Comparison of ENCODE assay signal across 8 cellular contexts in the genomic region with DNA sequence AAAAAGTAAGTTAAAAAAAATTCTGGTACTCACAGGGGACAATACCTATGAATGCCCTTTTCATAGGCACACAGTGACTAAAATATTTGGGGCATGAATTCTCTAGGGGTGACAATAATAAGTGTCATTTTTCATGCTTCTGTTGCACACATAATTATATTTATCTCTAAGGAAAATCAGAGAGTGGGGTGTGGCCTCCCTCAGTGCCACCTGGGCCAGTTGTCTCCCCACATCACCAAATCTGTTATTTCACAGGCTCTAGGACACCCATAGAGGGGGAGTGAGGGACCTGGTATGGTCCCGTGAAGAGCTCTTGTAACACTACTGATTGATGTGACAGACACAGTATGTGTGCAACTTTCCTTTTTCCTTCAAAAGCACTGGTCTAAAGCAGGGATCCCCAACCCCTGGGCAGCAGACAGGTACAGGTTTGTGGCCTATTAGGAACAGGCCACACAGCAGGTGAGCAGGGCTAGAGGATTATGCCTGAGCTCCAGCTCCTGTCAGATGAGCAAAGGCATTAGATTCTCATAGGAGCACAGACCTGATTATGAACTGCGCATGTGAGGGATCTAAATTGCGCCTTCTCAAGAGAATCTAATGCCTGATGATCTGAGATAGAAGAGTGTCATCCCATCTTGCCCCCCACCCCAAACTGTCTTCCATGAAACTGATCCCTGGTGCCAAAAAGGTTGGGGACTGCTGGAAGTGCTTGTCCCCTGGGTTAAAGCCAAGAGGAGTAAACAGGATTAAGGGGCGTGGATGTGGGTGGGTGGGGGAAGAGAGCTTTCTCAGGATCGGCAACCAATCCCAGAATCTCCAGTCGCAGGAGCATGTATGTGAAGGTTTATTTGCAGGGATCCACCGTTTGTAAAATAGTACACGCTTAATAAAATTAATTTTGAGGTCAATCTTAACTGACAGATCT. TPM values are rescaled to one million over a fixed set of nuclear protein-coding genes. Genes with fewer than 3 reads are reported as not detected.
DNase-seq lines count a peak whose midpoint lies in the region; ATAC-seq and TF ChIP-seq lines count a peak whose summit lies in the region.

No MANE protein-coding gene starts in this region.

- no peaks in the 10 kb centered on the region for H3K27me3 ChIP-seq in CD4-positive, alpha-beta T cell (ENCODE audit: control insufficient read depth, insufficient read depth, low read length)
- H3K27me3 ChIP-seq in heart left ventricle (no peaks in the 10 kb centered on the region), sigmoid colon (no peaks in the 10 kb centered on the region)

- no peaks in the 10 kb centered on the region for H3K9me3 ChIP-seq in CD4-positive, alpha-beta T cell (ENCODE audit: control insufficient read depth, low read length)
- H3K9me3 ChIP-seq in heart left ventricle (no peaks in the 10 kb centered on the region), sigmoid colon (no peaks in the 10 kb centered on the region)

- peak overlapping the region; percentile 99 for H3K27ac Mint-ChIP-seq in CD4-positive, alpha-beta T cell
- H3K27ac Mint-ChIP-seq in activated T-cell treated with anti-CD3 and anti-CD28 coated beads, Interleukin-2, amount 50 U/mL, for 72 hours: peak overlapping the region; percentile 99

- H3K4me3 Mint-ChIP-seq in CD4-positive, alpha-beta T cell: peak overlapping the region; percentile 91
- peak overlapping the region; percentile 92 to 94 for H3K4me3 Mint-ChIP-seq in activated T-cell treated with anti-CD3 and anti-CD28 coated beads, Interleukin-2, amount 50 U/mL, for 72 hours

- WGBS in heart left ventricle, 4 donors: 55 to 62% (median 57%) methylated on average over 8 of the region's 8 CpGs
- whole genome bisulfite sequencing in sigmoid colon, 2 donors: 38 to 51% methylated on average over 8 of the region's 8 CpGs

- peaks cover 25% of the 10 kb centered on the region for H3K4me1 Mint-ChIP-seq in CD4-positive, alpha-beta T cell (ENCODE audit: low read depth)
- H3K4me1 Mint-ChIP-seq in activated T-cell treated with anti-CD3 and anti-CD28 coated beads, Interleukin-2, amount 50 U/mL, for 72 hours (ENCODE audit: low read depth): peaks cover 20% of the 10 kb centered on the region

- TF ChIP-seq POLR2A in heart left ventricle (IDR thresholded peaks at IDR 0.05): no peak
- TF ChIP-seq POLR2A in sigmoid colon (IDR thresholded peaks at IDR 0.05): no peak
- no peak for TF ChIP-seq POLR2A in GM18505 (IDR thresholded peaks at IDR 0.05; ENCODE audit: borderline replicate concordance, extremely low read depth, insufficient read depth, insufficient read length)

- ATAC-seq in CD4-positive, alpha-beta T cell (ENCODE audit: poor library complexity): no peak
- ATAC-seq in activated T-cell treated with anti-CD3 and anti-CD28 coated beads, Interleukin-2, amount 50 U/mL, for 72 hours (replicated peaks in 1 of 2): no peak
- ATAC-seq in heart left ventricle: peak in 2 of 4 donors; percentile 20 to 30
- no peak for ATAC-seq in GM18505 (IDR thresholded peaks at IDR 0.05; ENCODE audit: unreplicated experiment)
- ATAC-seq in HG02763 (IDR thresholded peaks at IDR 0.05; ENCODE audit: unreplicated experiment): no peak

- no peaks in the 10 kb centered on the region for H3K27me3 Mint-ChIP-seq in CD4-positive, alpha-beta T cell
- H3K27me3 Mint-ChIP-seq in activated T-cell treated with anti-CD3 and anti-CD28 coated beads, Interleukin-2, amount 50 U/mL, for 72 hours (ENCODE audit: low read depth): no peaks in the 10 kb centered on the region

- DNase-seq in CD4-positive, alpha-beta T cell: no peak
- DNase-seq in HuH-7 (ENCODE audit: low spot score) (peak; percentile 9), heart left ventricle (peak in 2 of 5 donors; percentile 18 to 28), sigmoid colon (peak; percentile 74), ecto neural progenitor cell (ENCODE audit: low spot score) (no peak)
- DNase-seq in activated T-cell treated with anti-CD3 and anti-CD28 coated beads, Interleukin-2, amount 50 U/mL, for 72 hours: no peak

- H3K4me3 ChIP-seq in heart left ventricle (peak overlapping the region; percentile 30 to 67 (median 59)), sigmoid colon (peak overlapping the region; percentile 30 to 52 (median 48))

- H3K36me3 ChIP-seq in heart left ventricle: no peaks in the 10 kb centered on the region
- no peaks in the 10 kb centered on the region for H3K36me3 ChIP-seq in sigmoid colon

- H3K9me3 Mint-ChIP-seq in CD4-positive, alpha-beta T cell: no peaks in the 10 kb centered on the region
- no peaks in the 10 kb centered on the region for H3K9me3 Mint-ChIP-seq in activated T-cell treated with anti-CD3 and anti-CD28 coated beads, Interleukin-2, amount 50 U/mL, for 72 hours

- peaks cover 4% of the 10 kb centered on the region for H3K36me3 Mint-ChIP-seq in CD4-positive, alpha-beta T cell (ENCODE audit: low read depth)
- peaks cover 0 to 1% of the 10 kb centered on the region in 2 donors for H3K36me3 Mint-ChIP-seq in activated T-cell treated with anti-CD3 and anti-CD28 coated beads, Interleukin-2, amount 50 U/mL, for 72 hours (ENCODE audit: insufficient read depth in 2 of 2)

- no peak for TF ChIP-seq CTCF in CD4-positive, alpha-beta T cell (IDR thresholded peaks at IDR 0.05)
- TF ChIP-seq CTCF in heart left ventricle (IDR thresholded peaks at IDR 0.05) (no peak), sigmoid colon (IDR thresholded peaks at IDR 0.05) (no peak)

- H3K4me1 ChIP-seq in heart left ventricle (peaks cover 0 to 18% (median 5%) of the 10 kb centered on the region in 12 donors), sigmoid colon (peaks cover 0 to 13% (median 9%) of the 10 kb centered on the region in 4 donors)

- CTCF ChIA-PET in CD4-positive, alpha-beta T cell (lab: Charles Lee): interaction anchor here (0.9 to 1.0 kb wide), 2 partner anchors 9 to 398 kb away, joined by 3 to 4 read pairs; no protein-coding TSS in a partner anchor

- intact Hi-C loops in CD4-positive, alpha-beta T cell (cut with DNase I, micrococcal nuclease): loop anchor here (1.0 to 5.0 kb wide), 5 partner anchors 58 to 676 kb away; a partner anchor contains a TSS
- intact Hi-C loops in heart left ventricle (cut with DNase I) (loop anchor here in 7 of 10 donors (1.0 to 10.0 kb wide), 11 partner anchors 76 to 674 kb away; a partner anchor contains a TSS), sigmoid colon (cut with DNase I) (loop anchor here (2.0 to 5.0 kb wide), 5 partner anchors 79 to 586 kb away; a partner anchor contains a TSS)

- POLR2A ChIA-PET in CD4-positive, alpha-beta T cell (lab: Charles Lee): interaction anchor here (0.6 to 2.1 kb wide), 5 partner anchors 150 to 588 kb away, joined by 3 to 9 read pairs (median 4); a partner anchor contains a TSS

- TF ChIP-seq EP300 in sigmoid colon (IDR thresholded peaks at IDR 0.05): no peak

- H3K27ac ChIP-seq in CD4-positive, alpha-beta T cell (ENCODE audit: low read depth, low read length): peak overlapping the region; percentile 65
- peak overlapping the region; percentile 65 to 92 (median 88) for H3K27ac ChIP-seq in heart left ventricle
- H3K27ac ChIP-seq in sigmoid colon: peak overlapping the region; percentile 84 to 89 (median 89)

RNA-seq across cellular contexts. Expression of a gene that starts 0.8 kb away (rescaled TPM):
- 1 to 10 TPM; 3.6 to 3.7 TPM for total RNA-seq in CD4-positive, alpha-beta T cell
- 1 to 10 TPM; 2.5 to 3.4 TPM for total RNA-seq in activated T-cell treated with anti-CD3 and anti-CD28 coated beads, Interleukin-2, amount 50 U/mL, for 72 hours
- total RNA-seq in heart left ventricle (1 to 10 TPM in 2 of 9 donors, under 1 TPM in 4, not detected in 3; 0.28 to 1.8 (median 0.61) TPM), sigmoid colon (1 to 10 TPM in 2 of 4 donors, under 1 TPM in 1, not detected in 1; 0.82 to 3.9 (median 1.2) TPM)
- polyA plus RNA-seq in heart left ventricle (under 1 TPM; 0.07 to 0.15 TPM), sigmoid colon (under 1 TPM in 1 of 3 donors, not detected in 2; 0.50 TPM)

RNA-seq across cellular contexts. Expression of a gene that starts 57.9 kb away (rescaled TPM):
- 10 to 100 TPM; 21.1 to 21.7 TPM for total RNA-seq in CD4-positive, alpha-beta T cell
- total RNA-seq in activated T-cell treated with anti-CD3 and anti-CD28 coated beads, Interleukin-2, amount 50 U/mL, for 72 hours: 10 to 100 TPM; 22.5 to 24.5 TPM
- total RNA-seq in heart left ventricle (1 to 10 TPM; 1.4 to 7.1 (median 4.6) TPM), sigmoid colon (10 to 100 TPM; 10.3 to 40.9 (median 17.1) TPM)
- polyA plus RNA-seq in heart left ventricle (1 to 10 TPM; 1.7 to 5.1 TPM), sigmoid colon (1 to 10 TPM; 1.4 to 5.4 (median 5.0) TPM)

Comparison
In these comparisons a context has a peak if more than half of its experiments do, and no peak if none do; other contexts are left out.
1. DNase-seq: peak in HuH-7 (single experiment) and sigmoid colon (single experiment); none in CD4-positive, alpha-beta T cell (0 of 10), activated T-cell treated with anti-CD3 and anti-CD28 coated beads, Interleukin-2, amount 50 U/mL, for 72 hours (0 of 2) and ecto neural progenitor cell (single experiment).
2. Peak in every context shown above with its lines, with median percentiles within 50 percentile points of each other: H3K27ac ChIP-seq.